In the genomic region with DNA sequence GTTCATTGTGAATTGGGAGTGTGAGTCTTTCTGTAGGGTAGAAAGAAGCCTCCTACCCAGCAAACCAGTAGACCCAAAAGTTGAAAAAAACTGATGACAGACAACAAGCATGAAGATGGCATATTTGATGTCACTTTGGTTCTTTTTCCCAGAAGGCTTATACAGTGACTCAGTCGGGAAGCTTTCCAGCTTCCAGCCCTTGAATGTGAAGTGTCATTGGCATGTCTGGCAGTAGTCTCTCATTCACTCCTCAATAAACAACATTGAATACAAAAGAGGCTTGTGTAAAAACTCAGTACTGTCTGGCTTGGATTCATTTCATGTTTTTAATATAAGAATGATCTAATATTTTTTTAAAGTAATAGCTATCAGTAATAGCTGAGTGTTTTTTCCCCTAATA, we compare ENCODE assay signal across 8 cellular contexts.
DNase-seq lines count a peak whose midpoint lies in the region; ATAC-seq and TF ChIP-seq lines count a peak whose summit lies in the region.

No MANE protein-coding gene starts in this region.

- POLR2A ChIA-PET in MCF 10A (lab: Yijun Ruan, JAX), result interaction anchor here (0.9 to 1.0 kb wide), 2 partner anchors 11 to 44 kb away, joined by 3 read pairs; no protein-coding TSS in a partner anchor

- H3K4me1 Mint-ChIP-seq in MCF 10A (ENCODE audit: insufficient read depth, unreplicated experiment), result peaks cover 5% of the 10 kb centered on the region
- no peaks in the 10 kb centered on the region for H3K4me1 Mint-ChIP-seq in stimulated activated memory B cell treated with anti-CD40 and anti-IgM and Interleukin-4, amounts not matched to agents 10 μg/mL and 1 μg/mL and 100 μg/mL, for 72 hours

- H3K36me3 ChIP-seq in thyroid gland, result peaks cover 11 to 20% of the 10 kb centered on the region in 2 donors

- H3K27me3 ChIP-seq in thyroid gland, result no peaks in the 10 kb centered on the region

- TSS peak; percentile 38 for BruUV-seq in MCF 10A (replicated peaks; lab: Mats Ljungman, UMichigan)

- H3K9me3 Mint-ChIP-seq in MCF 10A (ENCODE audit: unreplicated experiment), result no peaks in the 10 kb centered on the region
- no peaks in the 10 kb centered on the region for H3K9me3 Mint-ChIP-seq in stimulated activated memory B cell treated with anti-CD40 and anti-IgM and Interleukin-4, amounts not matched to agents 10 μg/mL and 1 μg/mL and 100 μg/mL, for 72 hours

- TF ChIP-seq CTCF in MCF 10A (IDR thresholded peaks at IDR 0.05; ENCODE audit: unreplicated experiment), result no peak
- no peak for TF ChIP-seq CTCF in thyroid gland (IDR thresholded peaks at IDR 0.05)

- no peaks in the 10 kb centered on the region for H3K27me3 Mint-ChIP-seq in MCF 10A (ENCODE audit: insufficient read depth, unreplicated experiment)
- H3K27me3 Mint-ChIP-seq in stimulated activated memory B cell treated with anti-CD40 and anti-IgM and Interleukin-4, amounts not matched to agents 10 μg/mL and 1 μg/mL and 100 μg/mL, for 72 hours, result no peaks in the 10 kb centered on the region

- peak; percentile 50 for DNase-seq in NCI-H2196 (lab: John Stamatoyannopoulos, UW; ENCODE audit: unreplicated experiment)
- DNase-seq in NCI-H2196 treated with DMSO at 0.1 percent for 48 hours (lab: John Stamatoyannopoulos, UW; ENCODE audit: unreplicated experiment), result no peak
- DNase-seq in MCF 10A (ENCODE audit: unreplicated experiment), result peak; percentile 59
- DNase-seq in iris pigment epithelial cell (ENCODE audit: low read depth), result peak; percentile 85
- DNase-seq in thyroid gland, result peak; percentile 79 to 85
- DNase-seq in NCI-H2081 treated with DMSO at 0.1 percent for 48 hours (lab: John Stamatoyannopoulos, UW), result no peak
- no peak for DNase-seq in iPS-NIHi7 (ENCODE audit: extremely low spot score)

- no peak overlapping the region for H3K27ac Mint-ChIP-seq in MCF 10A (ENCODE audit: low read depth, unreplicated experiment)
- H3K27ac Mint-ChIP-seq in stimulated activated memory B cell treated with anti-CD40 and anti-IgM and Interleukin-4, amounts not matched to agents 10 μg/mL and 1 μg/mL and 100 μg/mL, for 72 hours, result no peak overlapping the region

- TF ChIP-seq POLR2A in thyroid gland (IDR thresholded peaks at IDR 0.05), result no peak

- H3K4me3 Mint-ChIP-seq in MCF 10A (ENCODE audit: unreplicated experiment), result no peak overlapping the region
- no peak overlapping the region for H3K4me3 Mint-ChIP-seq in stimulated activated memory B cell treated with anti-CD40 and anti-IgM and Interleukin-4, amounts not matched to agents 10 μg/mL and 1 μg/mL and 100 μg/mL, for 72 hours

- intact Hi-C loops in MCF 10A (cut with micrococcal nuclease) (no loop called here), thyroid gland (cut with DNase I) (no loop called here)

- no peak for ATAC-seq in stimulated activated memory B cell treated with anti-CD40 and anti-IgM and Interleukin-4, amounts not matched to agents 10 μg/mL and 1 μg/mL and 100 μg/mL, for 72 hours

- H3K4me3 ChIP-seq in thyroid gland (replicated peaks in 1 of 3), result no peak overlapping the region

- WGBS in thyroid gland, 2 donors, result 19 to 25% methylated on average over 1 of the region's 1 CpG

- peak overlapping the region; percentile 36 to 62 (median 59) for H3K27ac ChIP-seq in thyroid gland

- peaks cover 70% of the 10 kb centered on the region for H3K36me3 Mint-ChIP-seq in MCF 10A (ENCODE audit: insufficient read depth, unreplicated experiment)
- H3K36me3 Mint-ChIP-seq in stimulated activated memory B cell treated with anti-CD40 and anti-IgM and Interleukin-4, amounts not matched to agents 10 μg/mL and 1 μg/mL and 100 μg/mL, for 72 hours, result peaks cover 33% of the 10 kb centered on the region

- H3K4me1 ChIP-seq in thyroid gland, result peaks cover 13 to 17% of the 10 kb centered on the region in 2 donors

- CTCF ChIA-PET in MCF 10A (lab: Yijun Ruan, JAX), result interaction anchor here (0.6 to 1.4 kb wide), 5 partner anchors 33 to 821 kb away, joined by 3 to 6 read pairs (median 5); no protein-coding TSS in a partner anchor

- no peaks in the 10 kb centered on the region for H3K9me3 ChIP-seq in thyroid gland

Comparison
In these comparisons a context has a peak if more than half of its experiments do, and no peak if none do; other contexts are left out.
1. DNase-seq: peak in NCI-H2196 (single experiment), MCF 10A (single experiment), iris pigment epithelial cell (single experiment) and thyroid gland (2 of 2); none in NCI-H2196 treated with DMSO at 0.1 percent for 48 hours (single experiment), NCI-H2081 treated with DMSO at 0.1 percent for 48 hours (single experiment) and iPS-NIHi7 (single experiment).